Comparison of ENCODE assay signal across 25 cellular contexts in genomic region chr1:233383984-233384383, GRCh38.
"Had no signal": no experiment of that assay in that cellular context is flagged by ENCODE, and none has a peak within 500 bp of the region (broad histone marks: within the 10 kb centered on the region; RNA-seq: fewer than 3 reads in every experiment).

No MANE protein-coding gene starts in this region.

- H3K79me2 ChIP-seq: hepatocyte had no signal

- H3K9me3 ChIP-seq: lower lobe of right lung, mucosa of descending colon had no signal

- FAIRE-seq: endothelial cell of umbilical vein, frontal cortex, kidney had no signal

- ATAC-seq: foreskin keratinocyte; gastroesophageal sphincter; heart left ventricle; left colon; left lobe of liver; lower lobe of right lung; mucosa of descending colon; naive thymus-derived CD8-positive, alpha-beta T cell had no signal

- H2AFZ ChIP-seq: hepatocyte had no signal

- H3K4me3 ChIP-seq: coronary artery, dorsolateral prefrontal cortex, esophagus muscularis mucosa, gastroesophageal sphincter, heart left ventricle, hepatocyte, left ventricle myocardium inferior, lower lobe of right lung, mucosa of descending colon had no signal

- H3K27me3 ChIP-seq: dorsolateral prefrontal cortex, esophagus muscularis mucosa, foreskin keratinocyte, gastroesophageal sphincter, heart left ventricle, hepatocyte had no signal

- H3K4me2 ChIP-seq: hepatocyte had no signal

- H3K36me3 ChIP-seq: esophagus muscularis mucosa, gastroesophageal sphincter, heart left ventricle, left ventricle myocardium inferior, lower lobe of right lung had no signal

- DNase-seq: dermis blood vessel endothelial cell; dorsolateral prefrontal cortex; effector CD4-positive, alpha-beta T cell; effector memory CD4-positive, alpha-beta T cell; foreskin keratinocyte; heart left ventricle; hypothalamus; immature natural killer cell; islet precursor cell; kidney; kidney glomerular epithelial cell; left colon; left ventricle myocardium inferior; lower lobe of right lung; mesenchymal stem cell; mucosa of descending colon; naive B cell; naive thymus-derived CD8-positive, alpha-beta T cell had no signal

- H3K4me1 ChIP-seq: esophagus muscularis mucosa, gastroesophageal sphincter, heart left ventricle, left ventricle myocardium inferior, lower lobe of right lung had no signal

- H3K27ac ChIP-seq: coronary artery, dorsolateral prefrontal cortex, esophagus muscularis mucosa, foreskin keratinocyte, gastroesophageal sphincter, heart left ventricle, hepatocyte, left ventricle myocardium inferior, lower lobe of right lung had no signal
